8 cellular contexts compared by ENCODE assay signal in genomic region chr9:69461084-69461483, GRCh38.
"Had no signal": no experiment of that assay in that cellular context is flagged by ENCODE, and none has a peak within 500 bp of the region (broad histone marks: within the 10 kb centered on the region; RNA-seq: fewer than 3 reads in every experiment).

No MANE protein-coding gene starts in this region.

- H3K4me3 ChIP-seq: GM12878 had no signal

- FAIRE-seq: G401.6, GM12878, GM12891, GM12892, GM18507, GM19239 had no signal

- ATAC-seq: GM12878 had no signal

- DNase-seq: GDM1, GF-D8 had no signal
